In the genomic region with DNA sequence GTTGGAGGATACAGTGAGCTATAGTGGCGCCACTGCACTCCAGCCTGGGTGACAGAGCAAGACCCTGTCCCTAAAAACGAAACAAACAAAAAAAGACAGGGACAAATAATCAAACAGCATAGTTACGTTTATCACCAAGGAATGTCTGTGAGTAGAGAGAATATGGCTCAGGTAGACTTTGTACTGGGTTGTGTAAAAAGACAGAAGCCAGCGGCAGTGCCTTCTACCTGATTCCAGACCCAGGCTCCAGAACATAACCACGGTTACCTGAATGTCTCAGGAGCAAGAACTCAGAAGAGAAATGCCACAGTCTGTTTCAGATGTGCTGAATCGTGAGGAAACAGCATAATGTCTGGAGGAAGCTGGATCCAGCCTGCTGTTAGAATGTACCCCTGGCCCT, we compare ENCODE assay signal across 16 cellular contexts.
A peak's percentile ranks its signal among the peaks of the same experiment; 100 is the strongest.
DNase-seq lines count a peak whose midpoint lies in the region; ATAC-seq and TF ChIP-seq lines count a peak whose summit lies in the region.
"Had no signal": no experiment of that assay in that cellular context is flagged by ENCODE, and none has a peak within 500 bp of the region (broad histone marks: within the 10 kb centered on the region; RNA-seq: fewer than 3 reads in every experiment).

No MANE protein-coding gene starts in this region.

- no peak for TF ChIP-seq CTCF in Panc1 (IDR thresholded peaks at IDR 0.05)
- no peak for TF ChIP-seq CTCF in hepatocyte (IDR thresholded peaks at IDR 0.05; ENCODE audit: poor library complexity)
- no peak for TF ChIP-seq CTCF in right lobe of liver (IDR thresholded peaks at IDR 0.05)
- no peak for TF ChIP-seq CTCF in GM20000 (IDR thresholded peaks at IDR 0.05; ENCODE audit: extremely low read depth, missing control alignments)

- no peak overlapping the region for H2AFZ ChIP-seq in hepatocyte

- H3K4me1 ChIP-seq in Panc1 (ENCODE audit: control insufficient read depth, insufficient read depth, low read length) (no peaks in the 10 kb centered on the region), hepatocyte (ENCODE audit: insufficient read depth) (no peaks in the 10 kb centered on the region), right lobe of liver (no peaks in the 10 kb centered on the region)

- no peaks in the 10 kb centered on the region for H3K36me3 Mint-ChIP-seq in stimulated activated naive B cell treated with anti-CD40 and anti-IgM and Interleukin-4, amounts not matched to agents 10 μg/mL and 1 μg/mL and 100 μg/mL, for 72 hours
- H3K36me3 Mint-ChIP-seq: CD8-positive, alpha-beta T cell had no signal

- H3K9me3 ChIP-seq in Panc1 (ENCODE audit: control insufficient read depth, insufficient read depth, low read depth, low read length) (no peaks in the 10 kb centered on the region), hepatocyte (ENCODE audit: low read depth) (no peaks in the 10 kb centered on the region), right lobe of liver (no peaks in the 10 kb centered on the region)
- H3K9me3 ChIP-seq: BLaER1 treated with 17β-estradiol and CSF1 and Interleukin-3, amounts not matched to agents 10 nM and 100 nM had no signal

- no peaks in the 10 kb centered on the region for H3K27me3 ChIP-seq in Panc1 (ENCODE audit: control insufficient read depth, insufficient read depth, low read length)
- no peaks in the 10 kb centered on the region for H3K27me3 ChIP-seq in hepatocyte
- no peaks in the 10 kb centered on the region for H3K27me3 ChIP-seq in right lobe of liver
- H3K27me3 ChIP-seq: BLaER1 treated with 17β-estradiol and CSF1 and Interleukin-3, amounts not matched to agents 10 nM and 100 nM had no signal

- intact Hi-C loops in Panc1 (cut with micrococcal nuclease; ENCODE audit: unreplicated experiment) (no loop called here), right lobe of liver (cut with DNase I) (no loop called here)

- peaks cover 0 to 1% of the 10 kb centered on the region in 2 donors for H3K4me1 Mint-ChIP-seq in stimulated activated naive B cell treated with anti-CD40 and anti-IgM and Interleukin-4, amounts not matched to agents 10 μg/mL and 1 μg/mL and 100 μg/mL, for 72 hours

- H3K27ac Mint-ChIP-seq in stimulated activated naive B cell treated with anti-CD40 and anti-IgM and Interleukin-4, amounts not matched to agents 10 μg/mL and 1 μg/mL and 100 μg/mL, for 72 hours: peak overlapping the region; percentile 22
- H3K27ac Mint-ChIP-seq: B cell; CD8-positive, alpha-beta T cell; HFFc6 had no signal

- POLR2A ChIA-PET in Panc1 (lab: Charles Lee): no interaction called here

- DNase-seq in Panc1 (ENCODE audit: low read depth, low spot score) (no peak), hepatocyte (ENCODE audit: low spot score) (peak; percentile 31), right lobe of liver (no peak), NCI-H2227 (lab: John Stamatoyannopoulos, UW; ENCODE audit: unreplicated experiment) (no peak), GM20000 (ENCODE audit: low spot score) (no peak)
- no peak for DNase-seq in stimulated activated naive B cell treated with anti-CD40 and anti-IgM and Interleukin-4, amounts not matched to agents 10 μg/mL and 1 μg/mL and 100 μg/mL, for 72 hours
- DNase-seq: CD8-positive, alpha-beta T cell; DMS153; DMS79; GDM1; HFFc6 had no signal

- TF ChIP-seq POLR2A in right lobe of liver (IDR thresholded peaks at IDR 0.05): no peak

- no TSS peak for BruUV-seq in Panc1 (replicated peaks; lab: Mats Ljungman, UMichigan)

- peaks cover 0 to 4% of the 10 kb centered on the region in 2 donors for H3K27me3 Mint-ChIP-seq in stimulated activated naive B cell treated with anti-CD40 and anti-IgM and Interleukin-4, amounts not matched to agents 10 μg/mL and 1 μg/mL and 100 μg/mL, for 72 hours
- H3K27me3 Mint-ChIP-seq: B cell had no signal

- no peaks in the 10 kb centered on the region for H3K9me3 Mint-ChIP-seq in stimulated activated naive B cell treated with anti-CD40 and anti-IgM and Interleukin-4, amounts not matched to agents 10 μg/mL and 1 μg/mL and 100 μg/mL, for 72 hours
- H3K9me3 Mint-ChIP-seq: CD8-positive, alpha-beta T cell; HFFc6 had no signal

- H3K36me3 ChIP-seq in Panc1 (ENCODE audit: control insufficient read depth, insufficient read depth, low read length) (no peaks in the 10 kb centered on the region), hepatocyte (replicated peaks; ENCODE audit: insufficient read depth, low read depth) (no peaks in the 10 kb centered on the region), right lobe of liver (no peaks in the 10 kb centered on the region)
- H3K36me3 ChIP-seq: BLaER1 treated with 17β-estradiol and CSF1 and Interleukin-3, amounts not matched to agents 10 nM and 100 nM had no signal

- no peaks in the 10 kb centered on the region for H3K79me2 ChIP-seq in hepatocyte

- ATAC-seq in Panc1 (0 out of 2 replicates have a peak, but pooled peaks have one; percentile 33), right lobe of liver (peak; percentile 45 to 67 (median 54)), HG02642 (IDR thresholded peaks at IDR 0.05; ENCODE audit: poor library complexity, unreplicated experiment) (no peak)
- ATAC-seq in stimulated activated naive B cell treated with anti-CD40 and anti-IgM and Interleukin-4, amounts not matched to agents 10 μg/mL and 1 μg/mL and 100 μg/mL, for 72 hours (replicated peaks): no peak
- ATAC-seq: CD8-positive, alpha-beta T cell; HCT116 had no signal

- H3K9me2 ChIP-seq in hepatocyte (replicated peaks; ENCODE audit: insufficient read depth): no peaks in the 10 kb centered on the region

- H4K20me1 ChIP-seq in hepatocyte (ENCODE audit: insufficient read depth, poor library complexity, severe bottlenecking): no peaks in the 10 kb centered on the region
- H4K20me1 ChIP-seq: BLaER1 treated with 17β-estradiol and CSF1 and Interleukin-3, amounts not matched to agents 10 nM and 100 nM had no signal

- in situ Hi-C loops in Panc1 (cut with HindIII; ENCODE audit: low pct_unique_long_range_greater_than_20kb, low sequenced_read_pairs): no loop called here

- WGBS in hepatocyte (ENCODE audit: low lambda C conversion rate, missing lambda C conversion rate): 73% methylated on average over 6 of the region's 6 CpGs
- 28% methylated on average over 6 of the region's 6 CpGs for WGBS in right lobe of liver (ENCODE audit: insufficient coverage, low coverage, low lambda C conversion rate, missing lambda C conversion rate)

- H3K4me3 ChIP-seq in Panc1 (ENCODE audit: low read depth in 2 of 2, low read length in 2 of 2): no peak overlapping the region
- no peak overlapping the region for H3K4me3 ChIP-seq in hepatocyte
- no peak overlapping the region for H3K4me3 ChIP-seq in right lobe of liver
- H3K4me3 ChIP-seq: BLaER1 treated with 17β-estradiol and CSF1 and Interleukin-3, amounts not matched to agents 10 nM and 100 nM had no signal

- no peak overlapping the region for H3K4me2 ChIP-seq in hepatocyte
- H3K4me2 ChIP-seq: BLaER1 treated with 17β-estradiol and CSF1 and Interleukin-3, amounts not matched to agents 10 nM and 100 nM; KMS-11 had no signal

- H3K4me3 Mint-ChIP-seq in stimulated activated naive B cell treated with anti-CD40 and anti-IgM and Interleukin-4, amounts not matched to agents 10 μg/mL and 1 μg/mL and 100 μg/mL, for 72 hours: no peak overlapping the region
- H3K4me3 Mint-ChIP-seq: B cell; CD8-positive, alpha-beta T cell; HFFc6 had no signal

- H3K27ac ChIP-seq in Panc1 (ENCODE audit: low read length) (no peak overlapping the region), hepatocyte (peak overlapping the region; percentile 38), right lobe of liver (no peak overlapping the region)
- H3K27ac ChIP-seq: BLaER1 treated with 17β-estradiol and CSF1 and Interleukin-3, amounts not matched to agents 10 nM and 100 nM; KMS-11 had no signal

- CTCF ChIA-PET in Panc1 (lab: Charles Lee): no interaction called here

Comparison
In these comparisons a context has a peak if more than half of its experiments do, and no peak if none do; other contexts are left out.
1. ATAC-seq: peak in Panc1 (single experiment) and right lobe of liver (4 of 4); none in stimulated activated naive B cell treated with anti-CD40 and anti-IgM and Interleukin-4, amounts not matched to agents 10 μg/mL and 1 μg/mL and 100 μg/mL, for 72 hours (0 of 2) and HG02642 (single experiment).